ENCODE assay signal across 26 cellular contexts in genomic region chr11:107293677-107294344, GRCh38.
DNase-seq lines count a peak whose midpoint lies in the region; ATAC-seq and TF ChIP-seq lines count a peak whose summit lies in the region.
"Had no signal": no experiment of that assay in that cellular context is flagged by ENCODE, and none has a peak within 500 bp of the region (broad histone marks: within the 10 kb centered on the region; RNA-seq: fewer than 3 reads in every experiment).

No MANE protein-coding gene starts in this region.

- ATAC-seq in HG02973 (IDR thresholded peaks at IDR 0.05; ENCODE audit: unreplicated experiment): no peak
- ATAC-seq: A549 had no signal

- TF ChIP-seq CTCF in fibroblast of lung (conservative IDR thresholded peaks at IDR 0.05 in 1 of 2, IDR thresholded peaks at IDR 0.05 in 1 of 2; ENCODE audit: low read depth in 1 of 2, low read length in 2 of 2) (no peak), MCF 10A (IDR thresholded peaks at IDR 0.05; ENCODE audit: unreplicated experiment) (no peak)

- no peaks in the 10 kb centered on the region for H3K4me1 ChIP-seq in fibroblast of lung (ENCODE audit: control insufficient read depth, extremely low read depth, insufficient read depth, low read length)
- H3K4me1 ChIP-seq: A549, breast epithelium, parathyroid adenoma, sigmoid colon, SJCRH30 had no signal

- H4K20me1 ChIP-seq in fibroblast of lung (ENCODE audit: control insufficient read depth, extremely low read depth, insufficient read depth, low read length): no peaks in the 10 kb centered on the region

- intact Hi-C loops in MCF 10A (cut with micrococcal nuclease): no loop called here

- H3K36me3 Mint-ChIP-seq in MCF 10A (ENCODE audit: insufficient read depth, unreplicated experiment): no peaks in the 10 kb centered on the region

- H3K4me3 Mint-ChIP-seq in MCF 10A (ENCODE audit: unreplicated experiment): no peak overlapping the region
- H3K4me3 Mint-ChIP-seq: activated CD4-positive, alpha-beta T cell treated with anti-CD3 and anti-CD28 coated beads, Interleukin-2, amount 10 ng/mL, durations not matched to agents 7 days and 5 days; HFFc6; naive B cell had no signal

- H3K27ac ChIP-seq in fibroblast of lung (ENCODE audit: insufficient read depth, low read length): no peak overlapping the region
- H3K27ac ChIP-seq: A549, breast epithelium, C4-2B, parathyroid adenoma, sigmoid colon, SJCRH30 had no signal

- H3K9ac ChIP-seq in fibroblast of lung (ENCODE audit: insufficient read depth, low read length): no peak overlapping the region
- H3K9ac ChIP-seq: parathyroid adenoma had no signal

- H3K9me3 ChIP-seq in fibroblast of lung (ENCODE audit: control insufficient read depth, insufficient read depth, low read depth, low read length): no peaks in the 10 kb centered on the region
- H3K9me3 ChIP-seq: A549, SJCRH30 had no signal

- DNase-seq in NCI-H82 (lab: John Stamatoyannopoulos, UW) (peak; percentile 77), NCI-H82 treated with DMSO at 0.1 percent for 48 hours (lab: John Stamatoyannopoulos, UW; ENCODE audit: unreplicated experiment) (no peak), NCI-H2227 treated with DMSO at 0.1 percent for 48 hours (lab: John Stamatoyannopoulos, UW) (peak; percentile 10), fibroblast of lung (ENCODE audit: low read depth in 2 of 2) (peak; percentile 5 to 37), MCF 10A (ENCODE audit: unreplicated experiment) (no peak), pons (ENCODE audit: low spot score) (no peak)
- DNase-seq in activated CD4-positive, alpha-beta T cell treated with anti-CD3 and anti-CD28 coated beads, Interleukin-2, amount 50 U/mL, for 4 hours: no peak
- DNase-seq: activated CD4-positive, alpha-beta T cell treated with anti-CD3 and anti-CD28 coated beads, Interleukin-2, amount 10 ng/mL, durations not matched to agents 7 days and 5 days; activated effector memory CD4-positive, alpha-beta T cell treated with anti-CD3 and anti-CD28 coated beads, Interleukin-2, amount 50 U/mL, for 16 hours; cortex of kidney; HFFc6; hippocampal formation; MM.1S; naive B cell; NCI-H1930; NCI-H526 treated with DMSO at 0.1 percent for 48 hours; sigmoid colon; SJCRH30; substantia nigra; T-helper 1 cell had no signal

- no peaks in the 10 kb centered on the region for H3K36me3 ChIP-seq in fibroblast of lung (ENCODE audit: control insufficient read depth, insufficient read depth, low read length)
- H3K36me3 ChIP-seq: breast epithelium, SJCRH30 had no signal

- no peaks in the 10 kb centered on the region for H3K27me3 Mint-ChIP-seq in MCF 10A (ENCODE audit: insufficient read depth, unreplicated experiment)
- H3K27me3 Mint-ChIP-seq: activated CD4-positive, alpha-beta T cell treated with anti-CD3 and anti-CD28 coated beads, Interleukin-2, amount 10 ng/mL, durations not matched to agents 7 days and 5 days; IgD-negative memory B cell; naive B cell had no signal

- CTCF ChIA-PET in MCF 10A (lab: Yijun Ruan, JAX): no interaction called here

- no peak overlapping the region for H3K27ac Mint-ChIP-seq in MCF 10A (ENCODE audit: low read depth, unreplicated experiment)
- H3K27ac Mint-ChIP-seq: activated CD4-positive, alpha-beta T cell treated with anti-CD3 and anti-CD28 coated beads, Interleukin-2, amount 10 ng/mL, durations not matched to agents 7 days and 5 days; HFFc6; naive B cell had no signal

- H3K9me3 Mint-ChIP-seq in MCF 10A (ENCODE audit: unreplicated experiment): peaks cover 30% of the 10 kb centered on the region

- no peak overlapping the region for H2AFZ ChIP-seq in fibroblast of lung (ENCODE audit: low read length)
- H2AFZ ChIP-seq: parathyroid adenoma had no signal

- H3K4me2 ChIP-seq in fibroblast of lung (ENCODE audit: extremely low read depth, insufficient read depth, low read length): no peak overlapping the region
- H3K4me2 ChIP-seq: A549 had no signal

- H3K79me2 ChIP-seq in fibroblast of lung (ENCODE audit: control insufficient read depth, insufficient read depth, low read length): no peaks in the 10 kb centered on the region
- H3K79me2 ChIP-seq: parathyroid adenoma had no signal

- no peaks in the 10 kb centered on the region for H3K27me3 ChIP-seq in fibroblast of lung (ENCODE audit: control insufficient read depth, insufficient read depth, low read length)
- H3K27me3 ChIP-seq: breast epithelium, sigmoid colon, SJCRH30 had no signal

- BruUV-seq in MCF 10A (replicated peaks; lab: Mats Ljungman, UMichigan): no TSS peak

- POLR2A ChIA-PET in MCF 10A (lab: Yijun Ruan, JAX): interaction anchor here (0.9 kb wide), 1 partner anchor 8 kb away, joined by 3 read pairs; no protein-coding TSS in a partner anchor

- no peaks in the 10 kb centered on the region for H3K4me1 Mint-ChIP-seq in MCF 10A (ENCODE audit: insufficient read depth, unreplicated experiment)
- H3K4me1 Mint-ChIP-seq: activated CD4-positive, alpha-beta T cell treated with anti-CD3 and anti-CD28 coated beads, Interleukin-2, amount 10 ng/mL, durations not matched to agents 7 days and 5 days; IgD-negative memory B cell; naive B cell had no signal

- no peak overlapping the region for H3K4me3 ChIP-seq in fibroblast of lung (replicated peaks in 1 of 4; ENCODE audit: control extremely low read depth in 1 of 4, insufficient read depth in 1 of 4, low read depth in 3 of 4, low read length in 4 of 4)
- H3K4me3 ChIP-seq: A549, breast epithelium, sigmoid colon, SJCRH30 had no signal

Comparison
In these comparisons a context has a peak if more than half of its experiments do, and no peak if none do; other contexts are left out.
1. DNase-seq: peak in NCI-H82 (single experiment), NCI-H2227 treated with DMSO at 0.1 percent for 48 hours (single experiment) and fibroblast of lung (2 of 2); none in NCI-H82 treated with DMSO at 0.1 percent for 48 hours (single experiment), MCF 10A (single experiment), pons (single experiment) and activated CD4-positive, alpha-beta T cell treated with anti-CD3 and anti-CD28 coated beads, Interleukin-2, amount 50 U/mL, for 4 hours (0 of 2).